1 cellular context compared by ENCODE assay signal in genomic region chr20:33299111-33299603, GRCh38.
TF ChIP-seq lines count a peak whose summit lies in the region.

No MANE protein-coding gene starts in this region.

TF ChIP-seq in HepG2, 621 proteins besides CTCF, POLR2A, EP300 and RAD21 (continued from another document and continues in another):
- TF ChIP-seq ZNF687 (CRISPR knock-in tag; IDR thresholded peaks at IDR 0.05) (peak; percentile 59), ZNF510 (CRISPR knock-in tag; IDR thresholded peaks at IDR 0.05; ENCODE audit: low read depth) (peak; percentile 32; the same call in 1 of the 2 replicates), ZNF772 (CRISPR knock-in tag; IDR thresholded peaks at IDR 0.05) (peak; percentile 59; the same call in 1 of the 2 replicates), ZNF34 (CRISPR knock-in tag; IDR thresholded peaks at IDR 0.05; ENCODE audit: borderline replicate concordance) (0 out of 2 replicates have a peak, but pooled peaks have one; percentile 58), ZNF232 (CRISPR knock-in tag; IDR thresholded peaks at IDR 0.05; ENCODE audit: borderline replicate concordance) (no peak), ATF7 (IDR thresholded peaks at IDR 0.05) (no peak), ATF7 (CRISPR knock-in tag; IDR thresholded peaks at IDR 0.05) (peak; percentile 25; the same call in 1 of the 2 replicates), U2AF1 (optimal IDR thresholded peaks at IDR 0.05; ENCODE audit: low read depth, low read length) (no peak), HIVEP1 (CRISPR knock-in tag; IDR thresholded peaks at IDR 0.05) (0 out of 2 replicates have a peak, but pooled peaks have one; percentile 57), EZH2 (conservative IDR thresholded peaks at IDR 0.05; ENCODE audit: low read depth, low read length) (0 out of 2 replicates have a peak, but pooled peaks have one; percentile 20), AGO1 (IDR thresholded peaks at IDR 0.05; ENCODE audit: low read depth, low read length, poor library complexity, severe bottlenecking) (peak; percentile 76), ZNF746 (CRISPR knock-in tag; IDR thresholded peaks at IDR 0.05) (peak; percentile 47; the same call in 1 of the 2 replicates), MZF1 (CRISPR knock-in tag; IDR thresholded peaks at IDR 0.05; ENCODE audit: borderline replicate concordance) (0 out of 2 replicates have a peak, but pooled peaks have one; percentile 65), ZNF350 (CRISPR knock-in tag; IDR thresholded peaks at IDR 0.05; ENCODE audit: borderline replicate concordance, low read depth) (peak; percentile 51; the same call in 1 of the 2 replicates), MTF2 (CRISPR knock-in tag; IDR thresholded peaks at IDR 0.05; ENCODE audit: borderline replicate concordance) (0 out of 2 replicates have a peak, but pooled peaks have one; percentile 60), NRL (CRISPR knock-in tag; IDR thresholded peaks at IDR 0.05; ENCODE audit: borderline replicate concordance) (peak; percentile 91), DMAP1 (CRISPR knock-in tag; IDR thresholded peaks at IDR 0.05) (no peak), ZBTB38 (CRISPR knock-in tag; IDR thresholded peaks at IDR 0.05) (peak; percentile 63), NFKB2 (CRISPR knock-in tag; IDR thresholded peaks at IDR 0.05; ENCODE audit: borderline replicate concordance) (peak; percentile 57; the same call in 1 of the 2 replicates), CENPX (CRISPR knock-in tag; IDR thresholded peaks at IDR 0.05) (no peak), CBX5 (CRISPR knock-in tag; IDR thresholded peaks at IDR 0.05; ENCODE audit: borderline replicate concordance) (0 out of 2 replicates have a peak, but pooled peaks have one; percentile 40), ZNF883 (CRISPR knock-in tag; IDR thresholded peaks at IDR 0.05; ENCODE audit: not compliant biosample characterization) (peak; percentile 31), MIER2 (CRISPR knock-in tag; IDR thresholded peaks at IDR 0.05) (peak; percentile 78), ZNF839 (CRISPR knock-in tag; IDR thresholded peaks at IDR 0.05; ENCODE audit: borderline replicate concordance) (peak; percentile 90; the same call in 1 of the 2 replicates), THAP11 (CRISPR knock-in tag; IDR thresholded peaks at IDR 0.05) (0 out of 2 replicates have a peak, but pooled peaks have one; percentile 19), MAZ (IDR thresholded peaks at IDR 0.05; ENCODE audit: borderline replicate concordance, low read depth, low read length) (peak; percentile 65; the same call in 1 of the 2 replicates), MAZ (CRISPR knock-in tag; IDR thresholded peaks at IDR 0.05; ENCODE audit: low read depth) (peak; percentile 81), RXRB (CRISPR knock-in tag; IDR thresholded peaks at IDR 0.05; ENCODE audit: borderline replicate concordance) (peak; percentile 37; the same call in 1 of the 2 replicates), ZFX (CRISPR knock-in tag; IDR thresholded peaks at IDR 0.05; ENCODE audit: low read depth) (peak; percentile 60; the same call in 1 of the 2 replicates)
- TF ChIP-seq, protein P1, sequence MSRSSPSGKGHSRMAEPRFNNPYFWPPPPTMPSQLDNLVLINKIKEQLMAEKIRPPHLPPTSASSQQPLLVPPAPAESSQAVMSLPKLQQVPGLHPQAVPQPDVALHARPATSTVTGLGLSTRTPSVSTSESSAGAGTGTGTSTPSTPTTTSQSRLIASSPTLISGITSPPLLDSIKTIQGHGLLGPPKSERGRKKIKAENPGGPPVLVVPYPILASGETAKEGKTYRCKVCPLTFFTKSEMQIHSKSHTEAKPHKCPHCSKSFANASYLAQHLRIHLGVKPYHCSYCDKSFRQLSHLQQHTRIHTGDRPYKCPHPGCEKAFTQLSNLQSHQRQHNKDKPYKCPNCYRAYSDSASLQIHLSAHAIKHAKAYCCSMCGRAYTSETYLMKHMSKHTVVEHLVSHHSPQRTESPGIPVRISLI (CRISPR knock-in tag; IDR thresholded peaks at IDR 0.05; ENCODE audit: borderline replicate concordance) = no peak
- TF ChIP-seq, protein P2, sequence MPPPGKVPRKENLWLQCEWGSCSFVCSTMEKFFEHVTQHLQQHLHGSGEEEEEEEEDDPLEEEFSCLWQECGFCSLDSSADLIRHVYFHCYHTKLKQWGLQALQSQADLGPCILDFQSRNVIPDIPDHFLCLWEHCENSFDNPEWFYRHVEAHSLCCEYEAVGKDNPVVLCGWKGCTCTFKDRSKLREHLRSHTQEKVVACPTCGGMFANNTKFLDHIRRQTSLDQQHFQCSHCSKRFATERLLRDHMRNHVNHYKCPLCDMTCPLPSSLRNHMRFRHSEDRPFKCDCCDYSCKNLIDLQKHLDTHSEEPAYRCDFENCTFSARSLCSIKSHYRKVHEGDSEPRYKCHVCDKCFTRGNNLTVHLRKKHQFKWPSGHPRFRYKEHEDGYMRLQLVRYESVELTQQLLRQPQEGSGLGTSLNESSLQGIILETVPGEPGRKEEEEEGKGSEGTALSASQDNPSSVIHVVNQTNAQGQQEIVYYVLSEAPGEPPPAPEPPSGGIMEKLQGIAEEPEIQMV (CRISPR knock-in tag; IDR thresholded peaks at IDR 0.05; ENCODE audit: low read depth) = peak; percentile 75; the same call in 1 of the 2 replicates
- TF ChIP-seq, protein P3, sequence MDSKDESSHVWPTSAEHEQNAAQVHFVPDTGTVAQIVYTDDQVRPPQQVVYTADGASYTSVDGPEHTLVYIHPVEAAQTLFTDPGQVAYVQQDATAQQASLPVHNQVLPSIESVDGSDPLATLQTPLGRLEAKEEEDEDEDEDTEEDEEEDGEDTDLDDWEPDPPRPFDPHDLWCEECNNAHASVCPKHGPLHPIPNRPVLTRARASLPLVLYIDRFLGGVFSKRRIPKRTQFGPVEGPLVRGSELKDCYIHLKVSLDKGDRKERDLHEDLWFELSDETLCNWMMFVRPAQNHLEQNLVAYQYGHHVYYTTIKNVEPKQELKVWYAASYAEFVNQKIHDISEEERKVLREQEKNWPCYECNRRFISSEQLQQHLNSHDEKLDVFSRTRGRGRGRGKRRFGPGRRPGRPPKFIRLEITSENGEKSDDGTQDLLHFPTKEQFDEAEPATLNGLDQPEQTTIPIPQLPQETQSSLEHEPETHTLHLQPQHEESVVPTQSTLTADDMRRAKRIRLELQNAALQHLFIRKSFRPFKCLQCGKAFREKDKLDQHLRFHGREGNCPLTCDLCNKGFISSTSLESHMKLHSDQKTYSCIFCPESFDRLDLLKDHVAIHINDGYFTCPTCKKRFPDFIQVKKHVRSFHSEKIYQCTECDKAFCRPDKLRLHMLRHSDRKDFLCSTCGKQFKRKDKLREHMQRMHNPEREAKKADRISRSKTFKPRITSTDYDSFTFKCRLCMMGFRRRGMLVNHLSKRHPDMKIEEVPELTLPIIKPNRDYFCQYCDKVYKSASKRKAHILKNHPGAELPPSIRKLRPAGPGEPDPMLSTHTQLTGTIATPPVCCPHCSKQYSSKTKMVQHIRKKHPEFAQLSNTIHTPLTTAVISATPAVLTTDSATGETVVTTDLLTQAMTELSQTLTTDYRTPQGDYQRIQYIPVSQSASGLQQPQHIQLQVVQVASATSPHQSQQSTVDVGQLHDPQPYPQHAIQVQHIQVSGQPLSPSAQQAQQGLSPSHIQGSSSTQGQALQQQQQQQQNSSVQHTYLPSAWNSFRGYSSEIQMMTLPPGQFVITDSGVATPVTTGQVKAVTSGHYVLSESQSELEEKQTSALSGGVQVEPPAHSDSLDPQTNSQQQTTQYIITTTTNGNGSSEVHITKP (CRISPR knock-in tag; IDR thresholded peaks at IDR 0.05; ENCODE audit: low read depth) = 0 out of 2 replicates have a peak, but pooled peaks have one; percentile 34
- TF ChIP-seq, protein P4, sequence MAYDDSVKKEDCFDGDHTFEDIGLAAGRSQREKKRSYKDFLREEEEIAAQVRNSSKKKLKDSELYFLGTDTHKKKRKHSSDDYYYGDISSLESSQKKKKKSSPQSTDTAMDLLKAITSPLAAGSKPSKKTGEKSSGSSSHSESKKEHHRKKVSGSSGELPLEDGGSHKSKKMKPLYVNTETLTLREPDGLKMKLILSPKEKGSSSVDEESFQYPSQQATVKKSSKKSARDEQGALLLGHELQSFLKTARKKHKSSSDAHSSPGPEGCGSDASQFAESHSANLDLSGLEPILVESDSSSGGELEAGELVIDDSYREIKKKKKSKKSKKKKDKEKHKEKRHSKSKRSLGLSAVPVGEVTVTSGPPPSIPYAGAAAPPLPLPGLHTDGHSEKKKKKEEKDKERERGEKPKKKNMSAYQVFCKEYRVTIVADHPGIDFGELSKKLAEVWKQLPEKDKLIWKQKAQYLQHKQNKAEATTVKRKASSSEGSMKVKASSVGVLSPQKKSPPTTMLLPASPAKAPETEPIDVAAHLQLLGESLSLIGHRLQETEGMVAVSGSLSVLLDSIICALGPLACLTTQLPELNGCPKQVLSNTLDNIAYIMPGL (CRISPR knock-in tag; IDR thresholded peaks at IDR 0.05; ENCODE audit: borderline replicate concordance in 1 of 2, low read depth in 1 of 2) = peak; percentile 75 to 80; a peak in 3 of 4 replicates
- TF ChIP-seq, protein P5, sequence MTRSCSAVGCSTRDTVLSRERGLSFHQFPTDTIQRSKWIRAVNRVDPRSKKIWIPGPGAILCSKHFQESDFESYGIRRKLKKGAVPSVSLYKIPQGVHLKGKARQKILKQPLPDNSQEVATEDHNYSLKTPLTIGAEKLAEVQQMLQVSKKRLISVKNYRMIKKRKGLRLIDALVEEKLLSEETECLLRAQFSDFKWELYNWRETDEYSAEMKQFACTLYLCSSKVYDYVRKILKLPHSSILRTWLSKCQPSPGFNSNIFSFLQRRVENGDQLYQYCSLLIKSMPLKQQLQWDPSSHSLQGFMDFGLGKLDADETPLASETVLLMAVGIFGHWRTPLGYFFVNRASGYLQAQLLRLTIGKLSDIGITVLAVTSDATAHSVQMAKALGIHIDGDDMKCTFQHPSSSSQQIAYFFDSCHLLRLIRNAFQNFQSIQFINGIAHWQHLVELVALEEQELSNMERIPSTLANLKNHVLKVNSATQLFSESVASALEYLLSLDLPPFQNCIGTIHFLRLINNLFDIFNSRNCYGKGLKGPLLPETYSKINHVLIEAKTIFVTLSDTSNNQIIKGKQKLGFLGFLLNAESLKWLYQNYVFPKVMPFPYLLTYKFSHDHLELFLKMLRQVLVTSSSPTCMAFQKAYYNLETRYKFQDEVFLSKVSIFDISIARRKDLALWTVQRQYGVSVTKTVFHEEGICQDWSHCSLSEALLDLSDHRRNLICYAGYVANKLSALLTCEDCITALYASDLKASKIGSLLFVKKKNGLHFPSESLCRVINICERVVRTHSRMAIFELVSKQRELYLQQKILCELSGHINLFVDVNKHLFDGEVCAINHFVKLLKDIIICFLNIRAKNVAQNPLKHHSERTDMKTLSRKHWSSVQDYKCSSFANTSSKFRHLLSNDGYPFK (CRISPR knock-in tag; IDR thresholded peaks at IDR 0.05; ENCODE audit: borderline replicate concordance) = peak; percentile 67; the same call in 1 of the 2 replicates
- TF ChIP-seq, protein P6, sequence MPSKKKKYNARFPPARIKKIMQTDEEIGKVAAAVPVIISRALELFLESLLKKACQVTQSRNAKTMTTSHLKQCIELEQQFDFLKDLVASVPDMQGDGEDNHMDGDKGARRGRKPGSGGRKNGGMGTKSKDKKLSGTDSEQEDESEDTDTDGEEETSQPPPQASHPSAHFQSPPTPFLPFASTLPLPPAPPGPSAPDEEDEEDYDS (CRISPR knock-in tag; IDR thresholded peaks at IDR 0.05) = peak; percentile 31; the same call in 1 of the 2 replicates
- TF ChIP-seq, protein P7, sequence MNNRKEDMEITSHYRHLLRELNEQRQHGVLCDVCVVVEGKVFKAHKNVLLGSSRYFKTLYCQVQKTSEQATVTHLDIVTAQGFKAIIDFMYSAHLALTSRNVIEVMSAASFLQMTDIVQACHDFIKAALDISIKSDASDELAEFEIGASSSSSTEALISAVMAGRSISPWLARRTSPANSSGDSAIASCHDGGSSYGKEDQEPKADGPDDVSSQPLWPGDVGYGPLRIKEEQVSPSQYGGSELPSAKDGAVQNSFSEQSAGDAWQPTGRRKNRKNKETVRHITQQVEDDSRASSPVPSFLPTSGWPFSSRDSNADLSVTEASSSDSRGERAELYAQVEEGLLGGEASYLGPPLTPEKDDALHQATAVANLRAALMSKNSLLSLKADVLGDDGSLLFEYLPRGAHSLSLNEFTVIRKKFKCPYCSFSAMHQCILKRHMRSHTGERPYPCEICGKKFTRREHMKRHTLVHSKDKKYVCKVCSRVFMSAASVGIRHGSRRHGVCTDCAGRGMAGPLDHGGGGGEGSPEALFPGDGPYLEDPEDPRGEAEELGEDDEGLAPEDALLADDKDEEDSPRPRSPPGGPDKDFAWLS (CRISPR knock-in tag; IDR thresholded peaks at IDR 0.05; ENCODE audit: borderline replicate concordance) = 0 out of 2 replicates have a peak, but pooled peaks have one; percentile 23
- TF ChIP-seq, protein P8, sequence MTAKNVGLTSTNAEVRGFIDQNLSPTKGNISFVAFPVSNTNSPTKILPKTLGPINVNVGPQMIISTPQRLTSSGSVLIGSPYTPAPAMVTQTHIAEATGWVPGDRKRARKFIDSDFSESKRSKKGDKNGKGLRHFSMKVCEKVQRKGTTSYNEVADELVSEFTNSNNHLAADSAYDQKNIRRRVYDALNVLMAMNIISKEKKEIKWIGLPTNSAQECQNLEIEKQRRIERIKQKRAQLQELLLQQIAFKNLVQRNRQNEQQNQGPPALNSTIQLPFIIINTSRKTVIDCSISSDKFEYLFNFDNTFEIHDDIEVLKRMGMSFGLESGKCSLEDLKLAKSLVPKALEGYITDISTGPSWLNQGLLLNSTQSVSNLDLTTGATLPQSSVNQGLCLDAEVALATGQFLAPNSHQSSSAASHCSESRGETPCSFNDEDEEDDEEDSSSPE (CRISPR knock-in tag; IDR thresholded peaks at IDR 0.05) = no peak
